Comparison of ENCODE assay signal across 10 cellular contexts in genomic region chr1:170145691-170146676, GRCh38. TPM values are rescaled to one million over a fixed set of nuclear protein-coding genes. Genes with fewer than 3 reads are reported as not detected.
A peak's percentile ranks its signal among the peaks of the same experiment; 100 is the strongest.
DNase-seq lines count a peak whose midpoint lies in the region; TF ChIP-seq lines count a peak whose summit lies in the region.
"Had no signal": no experiment of that assay in that cellular context is flagged by ENCODE, and none has a peak within 500 bp of the region (broad histone marks: within the 10 kb centered on the region; RNA-seq: fewer than 3 reads in every experiment).

Gene NTMT2, plus strand, starts transcription at chr1:170145959. Its CDS starts 149 bp downstream, at chr1:170146108.

- H4K8ac ChIP-seq in neuronal stem cell (ENCODE audit: low read depth, low read length), result no peak within 1 kb of the TSS

- no peak within 1 kb of the TSS for H3K27ac Mint-ChIP-seq in T-helper 2 cell treated with Interferon-gamma antibody and Interleukin-4, amounts not matched to agents 5 μg/mL and 100 μg/mL, for 36 hours

- H3K4ac ChIP-seq in neuronal stem cell (ENCODE audit: low read length), result no peak within 1 kb of the TSS

- H4K91ac ChIP-seq in neuronal stem cell (ENCODE audit: low read depth, low read length, poor library complexity), result no peak within 1 kb of the TSS

- no peak within 1 kb of the TSS for H3K23ac ChIP-seq in neuronal stem cell (ENCODE audit: low read depth, low read length, poor library complexity)

- H3K27me3 ChIP-seq in neuronal stem cell (ENCODE audit: control insufficient read depth in 3 of 3, insufficient read depth in 3 of 3, low read depth in 1 of 3, low read length in 3 of 3), result peaks cover 0 to 22% (median 12%) of the 10 kb centered on the region in 3 experiments

- H3K27me3 Mint-ChIP-seq in T-helper 2 cell treated with Interferon-gamma antibody and Interleukin-4, amounts not matched to agents 5 μg/mL and 100 μg/mL, for 36 hours (ENCODE audit: low read depth), result no peaks in the 10 kb centered on the region

- H3K4me2 ChIP-seq in neuronal stem cell (ENCODE audit: insufficient read depth, low read length, poor library complexity, severe bottlenecking), result no peak within 1 kb of the TSS

- no peaks in the 10 kb centered on the region for H3K79me1 ChIP-seq in neuronal stem cell (ENCODE audit: low read depth, low read length)

- no peak within 1 kb of the TSS for H3K18ac ChIP-seq in neuronal stem cell (ENCODE audit: low read length)

- H3K9me3 Mint-ChIP-seq in T-helper 2 cell treated with Interferon-gamma antibody and Interleukin-4, amounts not matched to agents 5 μg/mL and 100 μg/mL, for 36 hours, result no peaks in the 10 kb centered on the region

- H3K4me1 Mint-ChIP-seq in T-helper 2 cell treated with Interferon-gamma antibody and Interleukin-4, amounts not matched to agents 5 μg/mL and 100 μg/mL, for 36 hours (ENCODE audit: low read depth), result no peaks in the 10 kb centered on the region

- H2AK5ac ChIP-seq in neuronal stem cell (ENCODE audit: low read depth, low read length), result no peak within 1 kb of the TSS

- no peak within 1 kb of the TSS for H3K9ac ChIP-seq in neuronal stem cell (ENCODE audit: low read depth, low read length, poor library complexity)

- peaks cover 2 to 7% of the 10 kb centered on the region in 2 donors for H3K9me3 ChIP-seq in neuronal stem cell (replicated peaks in 1 of 2; ENCODE audit: control insufficient read depth in 2 of 2, insufficient read depth in 1 of 2, low read depth in 1 of 2, low read length in 2 of 2)
- H3K9me3 ChIP-seq: MG63 had no signal

- H3K4me3 ChIP-seq in fibroblast of pulmonary artery (replicated peaks; ENCODE audit: low read depth, low read length), result no peak within 1 kb of the TSS
- H3K4me3 ChIP-seq in neuronal stem cell (ENCODE audit: low read length in 2 of 2), result no peak within 1 kb of the TSS
- H3K4me3 ChIP-seq: coronary artery, MG63 had no signal

- H2BK12ac ChIP-seq in neuronal stem cell (ENCODE audit: low read length), result no peak within 1 kb of the TSS

- TF ChIP-seq CTCF in fibroblast of pulmonary artery (IDR thresholded peaks at IDR 0.05; ENCODE audit: low read length, missing control alignments), result no peak

- peak; percentile 10 for DNase-seq in HuH-7 (ENCODE audit: low spot score)
- peak; percentile 85 for DNase-seq in NCI-H2227 treated with DMSO at 0.1 percent for 48 hours (lab: John Stamatoyannopoulos, UW)
- DNase-seq in fibroblast of pulmonary artery (ENCODE audit: low read depth), result peak; percentile 26
- DNase-seq in neuronal stem cell (ENCODE audit: low spot score), result peak; percentile 42
- DNase-seq in OCI-M2 (lab: John Stamatoyannopoulos, UW; ENCODE audit: unreplicated experiment), result no peak
- no peak for DNase-seq in middle frontal gyrus (ENCODE audit: extremely low spot score, low spot score)
- DNase-seq in T-helper 2 cell treated with Interferon-gamma antibody and Interleukin-4, amounts not matched to agents 5 μg/mL and 100 μg/mL, for 36 hours (ENCODE audit: low spot score), result no peak
- DNase-seq: activated CD8-positive, alpha-beta memory T cell treated with anti-CD3 and anti-CD28 coated beads, Interleukin-2, amount 50 U/mL, for 4 hours; MG63 had no signal

- no peak within 1 kb of the TSS for H3K27ac ChIP-seq in neuronal stem cell (replicated peaks; ENCODE audit: low read length)
- H3K27ac ChIP-seq: coronary artery had no signal

- H3K4me3 Mint-ChIP-seq in T-helper 2 cell treated with Interferon-gamma antibody and Interleukin-4, amounts not matched to agents 5 μg/mL and 100 μg/mL, for 36 hours, result no peak within 1 kb of the TSS

- no peak within 1 kb of the TSS for H2BK120ac ChIP-seq in neuronal stem cell (ENCODE audit: low read depth, low read length)

- no peaks in the 10 kb centered on the region for H3K36me3 ChIP-seq in neuronal stem cell (replicated peaks in 1 of 2; ENCODE audit: control insufficient read depth in 2 of 2, insufficient read depth in 2 of 2, low read length in 2 of 2)
- H3K36me3 ChIP-seq: MG63 had no signal

- no peak within 1 kb of the TSS for H2BK15ac ChIP-seq in neuronal stem cell (ENCODE audit: low read length)

- no peak within 1 kb of the TSS for H2AFZ ChIP-seq in neuronal stem cell (ENCODE audit: low read length)

- H2BK5ac ChIP-seq in neuronal stem cell (ENCODE audit: low read length), result no peak within 1 kb of the TSS

- H3K36me3 Mint-ChIP-seq in T-helper 2 cell treated with Interferon-gamma antibody and Interleukin-4, amounts not matched to agents 5 μg/mL and 100 μg/mL, for 36 hours (ENCODE audit: low read depth), result no peaks in the 10 kb centered on the region

- no peak within 1 kb of the TSS for H3K14ac ChIP-seq in neuronal stem cell (ENCODE audit: low read length)

- H3K4me1 ChIP-seq in neuronal stem cell (ENCODE audit: control insufficient read depth in 2 of 2, insufficient read depth in 1 of 2, low read depth in 1 of 2, low read length in 2 of 2), result peaks cover 3 to 14% of the 10 kb centered on the region in 2 donors

- WGBS in neuronal stem cell (ENCODE audit: extremely low coverage in 2 of 2, insufficient read length in 2 of 2, insufficient replicate concordance in 1 of 2), 2 donors, result no CpG with 5 or more reads among the region's 8 CpGs

RNA-seq across cellular contexts. Expression of gene NTMT2, which starts in this region (rescaled TPM):
- polyA plus RNA-seq in neuronal stem cell (2013, experiment 1 of 2), result 0.15 TPM
- polyA plus RNA-seq in neuronal stem cell (2013, experiment 2 of 2), result 0.06 TPM

Comparison
In these comparisons a context has a peak if more than half of its experiments do, and no peak if none do; other contexts are left out.
1. DNase-seq: peak in HuH-7 (single experiment), NCI-H2227 treated with DMSO at 0.1 percent for 48 hours (single experiment), fibroblast of pulmonary artery (single experiment) and neuronal stem cell (single experiment); none in OCI-M2 (single experiment), middle frontal gyrus (single experiment) and T-helper 2 cell treated with Interferon-gamma antibody and Interleukin-4, amounts not matched to agents 5 μg/mL and 100 μg/mL, for 36 hours (single experiment).